ENCODE assay signal across 10 cellular contexts in genomic region chr15:30922469-30923311, GRCh38. TPM values are rescaled to one million over a fixed set of nuclear protein-coding genes. Genes with fewer than 3 reads are reported as not detected.
A peak's percentile ranks its signal among the peaks of the same experiment; 100 is the strongest.
DNase-seq lines count a peak whose midpoint lies in the region; ATAC-seq and TF ChIP-seq lines count a peak whose summit lies in the region.
"Had no signal": no experiment of that assay in that cellular context is flagged by ENCODE, and none has a peak within 500 bp of the region (broad histone marks: within the 10 kb centered on the region; RNA-seq: fewer than 3 reads in every experiment).

No MANE protein-coding gene starts in this region.

- WGBS in GM23248 (ENCODE audit: low coverage in 1 of 2, low lambda C conversion rate in 2 of 2, missing lambda C conversion rate in 2 of 2), 2 experiments, result 76 to 80% methylated on average over 13 to 14 of the region's 14 CpGs
- WGBS in mammary epithelial cell (ENCODE audit: low coverage, missing lambda C conversion rate), result 50% methylated on average over 14 of the region's 14 CpGs

- dilution Hi-C loops in mammary epithelial cell (cut with HindIII; ENCODE audit: low sequenced_read_pairs), result loop anchor here (5.0 kb wide), 1 partner anchor 100 kb away; no protein-coding TSS in a partner anchor

- H3K79me2 ChIP-seq in GM23248 (ENCODE audit: insufficient read depth), result no peaks in the 10 kb centered on the region
- no peaks in the 10 kb centered on the region for H3K79me2 ChIP-seq in mammary epithelial cell (ENCODE audit: insufficient read depth, low read length)

- CTCF ChIA-PET in mammary epithelial cell (lab: Charles Lee; ENCODE audit: low non-redundant PET), result no interaction called here

- H4K20me1 ChIP-seq in GM23248 (ENCODE audit: insufficient read depth) (no peaks in the 10 kb centered on the region), mammary epithelial cell (ENCODE audit: insufficient read depth, low read length) (no peaks in the 10 kb centered on the region)

- no peak overlapping the region for H3K9ac ChIP-seq in GM23248
- no peak overlapping the region for H3K9ac ChIP-seq in mammary epithelial cell (ENCODE audit: insufficient read depth, low read length)

- no peaks in the 10 kb centered on the region for H3K9me2 ChIP-seq in GM23248 (ENCODE audit: insufficient read depth)

- H3K4me2 ChIP-seq in GM23248 (ENCODE audit: unreplicated experiment) (no peak overlapping the region), mammary epithelial cell (ENCODE audit: insufficient read depth, low read depth, low read length) (peak overlapping the region; percentile 17)

- H3K4me1 ChIP-seq in GM23248 (ENCODE audit: insufficient read depth) (0 out of 2 replicates have a peak, but pooled peaks cover 7% of the 10 kb centered on the region), mammary epithelial cell (ENCODE audit: insufficient read depth, low read length) (peaks cover 17% of the 10 kb centered on the region)

- no peak overlapping the region for H3K4me3 ChIP-seq in GM23248
- H3K4me3 ChIP-seq in mammary epithelial cell (replicated peaks in 1 of 3; ENCODE audit: insufficient read depth in 1 of 3, low read depth in 2 of 3, low read length in 3 of 3), result no peak overlapping the region
- no peak overlapping the region for H3K4me3 ChIP-seq in retinal pigment epithelial cell (ENCODE audit: low read length)

- BruUV-seq in mammary epithelial cell (replicated peaks; lab: Mats Ljungman, UMichigan), result no TSS peak

- no peak for TF ChIP-seq CTCF in mammary epithelial cell (conservative IDR thresholded peaks at IDR 0.05 in 1 of 2, IDR thresholded peaks at IDR 0.05 in 1 of 2; ENCODE audit: extremely low read depth in 1 of 2, insufficient read depth in 1 of 2, low read depth in 1 of 2, low read length in 2 of 2)
- TF ChIP-seq CTCF in retinal pigment epithelial cell (conservative IDR thresholded peaks at IDR 0.05; ENCODE audit: low read depth, low read length), result no peak

- no peaks in the 10 kb centered on the region for H3F3A ChIP-seq in GM23248 (ENCODE audit: insufficient read depth)

- H3K27me3 ChIP-seq in GM23248 (replicated peaks; ENCODE audit: insufficient read depth) (no peaks in the 10 kb centered on the region), mammary epithelial cell (ENCODE audit: insufficient read depth, low read length) (no peaks in the 10 kb centered on the region)

- intact Hi-C loops in mammary epithelial cell (cut with micrococcal nuclease), result no loop called here
- intact Hi-C loops in posterior vena cava (cut with DNase I), result no loop called here

- H3K27ac ChIP-seq in GM23248 (no peak overlapping the region), mammary epithelial cell (ENCODE audit: insufficient read depth, low read depth, low read length) (peak overlapping the region; percentile 15)

- H2AFZ ChIP-seq in GM23248 (no peak overlapping the region), mammary epithelial cell (ENCODE audit: low read depth, low read length) (no peak overlapping the region)

- no peaks in the 10 kb centered on the region for H3K9me3 ChIP-seq in GM23248 (ENCODE audit: low read depth)
- H3K9me3 ChIP-seq in mammary epithelial cell (replicated peaks; ENCODE audit: insufficient read depth, low read length), result no peaks in the 10 kb centered on the region

- no peak for ATAC-seq in GM19328 (IDR thresholded peaks at IDR 0.05; ENCODE audit: unreplicated experiment)
- ATAC-seq in HG02970 (IDR thresholded peaks at IDR 0.05; ENCODE audit: low FRiP score, unreplicated experiment), result no peak

- in situ Hi-C loops in GM23248 (cut with MboI) (no loop called here), mammary epithelial cell (cut with MboI; ENCODE audit: low sequenced_read_pairs in 2 of 2) (loop anchor here in 1 of 2 donors (25.0 kb wide), 1 partner anchor 215 kb away; no protein-coding TSS in a partner anchor)

- H3K36me3 ChIP-seq in GM23248 (ENCODE audit: low read depth), result peaks cover 19% of the 10 kb centered on the region; the same call in 1 of the 2 replicates
- peaks cover 34% of the 10 kb centered on the region for H3K36me3 ChIP-seq in mammary epithelial cell (ENCODE audit: insufficient read depth, low read length)

- DNase-seq in GM23248, result peak; percentile 47
- peak; percentile 69 for DNase-seq in mammary epithelial cell
- DNase-seq in hypothalamus (lab: John Stamatoyannopoulos, UW), result peak in 47 of 51 donors; percentile 13 to 94 (median 77)
- DNase-seq in retinal pigment epithelial cell (ENCODE audit: low read depth), result peak; percentile 79
- no peak for DNase-seq in mesenteric fat pad (ENCODE audit: low spot score)
- no peak for DNase-seq in posterior vena cava (ENCODE audit: low spot score)
- DNase-seq: NCI-H446; stimulated activated CD8-positive, alpha-beta memory T cell treated with anti-CD3 and anti-CD28 coated beads, Interleukin-4, amount 100 ng/mL, for 48 hours had no signal

RNA-seq across cellular contexts. Expression of gene FAN1, which starts 19.0 kb away (rescaled TPM):
- 17.2 and 21.9 TPM in 2 replicates for total RNA-seq in GM23248 (2014; rRNA removed; shearing (Covaris generic))
- polyA plus RNA-seq in GM23248 (2016; fragmentation: Nextera tagmentation; extraction: Ambion mirVana), result 12.5 and 14.6 TPM in 2 replicates
- 10 to 100 TPM; 21.5 to 23.8 TPM for total RNA-seq in mammary epithelial cell
- polyA plus RNA-seq in mammary epithelial cell, result 8.4 TPM
- 18.0 TPM for polyA minus RNA-seq in mammary epithelial cell
- 6.3 TPM for total RNA-seq in mesenteric fat pad
- 10 to 100 TPM in 1 of 2 donors, 1 to 10 TPM in 1; 4.0 to 13.8 TPM for total RNA-seq in posterior vena cava

Comparison
In these comparisons a context has a peak if more than half of its experiments do, and no peak if none do; other contexts are left out.
1. DNase-seq: peak in GM23248 (single experiment), mammary epithelial cell (single experiment), hypothalamus (47 of 51) and retinal pigment epithelial cell (single experiment); none in mesenteric fat pad (single experiment) and posterior vena cava (single experiment).